ENCODE assay signal across 21 cellular contexts in genomic region chr5:139914218-139914807, GRCh38.
DNase-seq lines count a peak whose midpoint lies in the region; ATAC-seq, FAIRE-seq and TF ChIP-seq lines count a peak whose summit lies in the region.
"Had no signal": no experiment of that assay in that cellular context is flagged by ENCODE, and none has a peak within 500 bp of the region (broad histone marks: within the 10 kb centered on the region; RNA-seq: fewer than 3 reads in every experiment).

No MANE protein-coding gene starts in this region.

- TF ChIP-seq CTCF in bronchial epithelial cell (IDR thresholded peaks at IDR 0.05; ENCODE audit: insufficient read depth, low read length, severe bottlenecking), result no peak

- DNase-seq in NCI-H226, result peak; percentile 83
- peak; percentile 90 for DNase-seq in bronchial epithelial cell (ENCODE audit: low read depth)
- peak; percentile 13 for DNase-seq in inferior parietal cortex (ENCODE audit: extremely low spot score)
- peak in 1 of 2 donors; percentile 33 for DNase-seq in stimulated activated effector memory CD8-positive, alpha-beta T cell treated with anti-CD3 and anti-CD28 coated beads, Interleukin-12 subunit alpha, Interleukin-12 subunit beta, amount 100 ng/mL, for 72 hours (ENCODE audit: low spot score in 2 of 2)
- no peak for DNase-seq in NCI-H146 (lab: John Stamatoyannopoulos, UW)
- DNase-seq: C1 segment of cervical spinal cord, DMS79, HFFc6, MM.1S, NCI-H1092, NCI-H1436 treated with DMSO at 0.1 percent for 48 hours, NCI-H2029 treated with DMSO at 0.1 percent for 48 hours, NCI-H2171 treated with DMSO at 0.1 percent for 48 hours, NCI-H446 treated with DMSO at 0.1 percent for 48 hours, NCI-H748 treated with DMSO at 0.1 percent for 48 hours, SHP77 treated with DMSO at 0.1 percent for 48 hours, SK-N-SH had no signal

- H3K4me3 ChIP-seq in bronchial epithelial cell (ENCODE audit: low read depth, low read length), result no peak overlapping the region

- H3K36me3 ChIP-seq in bronchial epithelial cell (ENCODE audit: control insufficient read depth, insufficient read depth, low read length), result no peaks in the 10 kb centered on the region

- H3K27ac Mint-ChIP-seq in stimulated activated effector memory CD8-positive, alpha-beta T cell treated with anti-CD3 and anti-CD28 coated beads, Interleukin-12 subunit alpha, Interleukin-12 subunit beta, amount 100 ng/mL, for 72 hours, result no peak overlapping the region
- H3K27ac Mint-ChIP-seq: HFFc6 had no signal

- peak; percentile 34 for ATAC-seq in stimulated activated effector memory CD8-positive, alpha-beta T cell treated with anti-CD3 and anti-CD28 coated beads, Interleukin-12 subunit alpha, Interleukin-12 subunit beta, amount 100 ng/mL, for 72 hours
- ATAC-seq in GM19455 (IDR thresholded peaks at IDR 0.05; ENCODE audit: unreplicated experiment), result no peak
- no peak for ATAC-seq in GM19328 (IDR thresholded peaks at IDR 0.05; ENCODE audit: unreplicated experiment)

- H3K4me3 Mint-ChIP-seq in stimulated activated effector memory CD8-positive, alpha-beta T cell treated with anti-CD3 and anti-CD28 coated beads, Interleukin-12 subunit alpha, Interleukin-12 subunit beta, amount 100 ng/mL, for 72 hours, result no peak overlapping the region
- H3K4me3 Mint-ChIP-seq: HFFc6 had no signal

- no peaks in the 10 kb centered on the region for H3K27me3 ChIP-seq in bronchial epithelial cell (ENCODE audit: control insufficient read depth, insufficient read depth, low read length)

- H3K4me1 Mint-ChIP-seq in stimulated activated effector memory CD8-positive, alpha-beta T cell treated with anti-CD3 and anti-CD28 coated beads, Interleukin-12 subunit alpha, Interleukin-12 subunit beta, amount 100 ng/mL, for 72 hours, result no peaks in the 10 kb centered on the region

- H3K9me3 Mint-ChIP-seq in stimulated activated effector memory CD8-positive, alpha-beta T cell treated with anti-CD3 and anti-CD28 coated beads, Interleukin-12 subunit alpha, Interleukin-12 subunit beta, amount 100 ng/mL, for 72 hours, result no peaks in the 10 kb centered on the region
- H3K9me3 Mint-ChIP-seq: HFFc6 had no signal

- FAIRE-seq in bronchial epithelial cell (lab: Jason Lieb, UNC), result peak; percentile 66
- FAIRE-seq: GM12892, H54 had no signal

- no peaks in the 10 kb centered on the region for H3K36me3 Mint-ChIP-seq in stimulated activated effector memory CD8-positive, alpha-beta T cell treated with anti-CD3 and anti-CD28 coated beads, Interleukin-12 subunit alpha, Interleukin-12 subunit beta, amount 100 ng/mL, for 72 hours
